ENCODE assay signal across 18 cellular contexts in the genomic region with DNA sequence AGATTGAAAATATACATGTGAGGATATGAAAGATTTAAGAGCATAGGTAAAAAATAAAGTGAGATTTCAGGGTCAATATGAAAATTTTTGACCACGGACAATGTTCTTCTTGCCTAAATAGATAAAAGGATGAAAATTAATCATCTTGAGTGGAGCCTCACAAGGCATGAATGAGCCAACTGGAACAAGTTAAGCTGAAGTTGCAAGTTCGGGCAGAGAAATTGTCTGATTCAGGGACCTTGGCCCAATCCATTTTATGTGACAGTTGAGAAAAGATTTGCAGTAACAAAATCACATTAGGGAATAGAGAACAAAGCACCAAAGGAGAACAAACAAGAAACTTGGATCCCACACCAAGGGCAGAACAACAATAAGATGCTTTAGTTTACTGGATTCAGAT.
DNase-seq lines count a peak whose midpoint lies in the region; ATAC-seq, FAIRE-seq and TF ChIP-seq lines count a peak whose summit lies in the region.
"Had no signal": no experiment of that assay in that cellular context is flagged by ENCODE, and none has a peak within 500 bp of the region (broad histone marks: within the 10 kb centered on the region; RNA-seq: fewer than 3 reads in every experiment).

No MANE protein-coding gene starts in this region.

- no peak overlapping the region for H3K9ac ChIP-seq in subcutaneous abdominal adipose tissue (ENCODE audit: low read length in 5 of 5)
- H3K9ac ChIP-seq: BLaER1 had no signal

- DNase-seq in NCI-H446 (lab: John Stamatoyannopoulos, UW), result peak; percentile 8 to 16
- DNase-seq in bronchial epithelial cell (ENCODE audit: low read depth), result peak; percentile 38
- DNase-seq in foreskin keratinocyte, result peak in 1 of 2 donors; percentile 64
- DNase-seq in NCI-H1417 (lab: John Stamatoyannopoulos, UW), result no peak
- no peak for DNase-seq in NCI-H526 (lab: John Stamatoyannopoulos, UW)
- no peak for DNase-seq in SKM-1 treated with dmso at 0.1 percent for 144 hours (lab: John Stamatoyannopoulos, UW; ENCODE audit: unreplicated experiment)
- DNase-seq: 8988T; CD4-positive, alpha-beta memory T cell; DMS153; DMS79; GDM1; H9 had no signal

- no peaks in the 10 kb centered on the region for H3K9me3 ChIP-seq in subcutaneous abdominal adipose tissue (ENCODE audit: control insufficient read depth in 5 of 5, low read length in 5 of 5)
- H3K9me3 ChIP-seq: BLaER1 had no signal

- H3K4me3 ChIP-seq in bronchial epithelial cell (ENCODE audit: low read depth, low read length), result no peak overlapping the region
- no peak overlapping the region for H3K4me3 ChIP-seq in subcutaneous abdominal adipose tissue (ENCODE audit: low read depth in 1 of 5, low read length in 5 of 5)
- H3K4me3 ChIP-seq: BLaER1 had no signal

- no peaks in the 10 kb centered on the region for H3K36me3 ChIP-seq in bronchial epithelial cell (ENCODE audit: control insufficient read depth, insufficient read depth, low read length)
- no peaks in the 10 kb centered on the region for H3K36me3 ChIP-seq in subcutaneous abdominal adipose tissue (ENCODE audit: control insufficient read depth in 5 of 5, insufficient read depth in 5 of 5, low read length in 5 of 5)
- H3K36me3 ChIP-seq: BLaER1 had no signal

- H3K4me1 ChIP-seq in foreskin keratinocyte (peaks cover 7% of the 10 kb centered on the region), subcutaneous abdominal adipose tissue (ENCODE audit: control insufficient read depth in 5 of 5, insufficient read depth in 5 of 5, low read length in 5 of 5) (peaks cover 0 to 16% (median 0%) of the 10 kb centered on the region in 5 donors)
- H3K4me1 ChIP-seq: BLaER1 had no signal

- TF ChIP-seq CTCF in bronchial epithelial cell (IDR thresholded peaks at IDR 0.05; ENCODE audit: insufficient read depth, low read length, severe bottlenecking) (no peak), foreskin keratinocyte (conservative IDR thresholded peaks at IDR 0.05) (no peak)

- H3K27ac ChIP-seq in foreskin keratinocyte (no peak overlapping the region), subcutaneous abdominal adipose tissue (ENCODE audit: low read depth, low read length) (peak overlapping the region; percentile 18)
- H3K27ac ChIP-seq: BLaER1 had no signal

- peak; percentile 60 for ATAC-seq in foreskin keratinocyte
- ATAC-seq: HepG2 had no signal

- H3K27me3 ChIP-seq in bronchial epithelial cell (ENCODE audit: control insufficient read depth, insufficient read depth, low read length) (no peaks in the 10 kb centered on the region), foreskin keratinocyte (no peaks in the 10 kb centered on the region), subcutaneous abdominal adipose tissue (ENCODE audit: control insufficient read depth in 5 of 5, insufficient read depth in 4 of 5, low read length in 5 of 5) (no peaks in the 10 kb centered on the region)
- H3K27me3 ChIP-seq: BLaER1 had no signal

- no peak for FAIRE-seq in bronchial epithelial cell (lab: Jason Lieb, UNC)
- FAIRE-seq: GM12892, GM18507, H1, HepG2 had no signal

Comparison
In these comparisons a context has a peak if more than half of its experiments do, and no peak if none do; other contexts are left out.
1. DNase-seq: peak in NCI-H446 (2 of 2) and bronchial epithelial cell (single experiment); none in NCI-H1417 (0 of 3), NCI-H526 (0 of 2) and SKM-1 treated with dmso at 0.1 percent for 144 hours (single experiment).